Comparison of ENCODE assay signal across 27 cellular contexts in genomic region chr6:13703496-13703895, GRCh38. TPM values are rescaled to one million over a fixed set of nuclear protein-coding genes. Genes with fewer than 3 reads are reported as not detected.
DNase-seq lines count a peak whose midpoint lies in the region; ATAC-seq and TF ChIP-seq lines count a peak whose summit lies in the region.
"Had no signal": no experiment of that assay in that cellular context is flagged by ENCODE, and none has a peak within 500 bp of the region (broad histone marks: within the 10 kb centered on the region; RNA-seq: fewer than 3 reads in every experiment).

No MANE protein-coding gene starts in this region.

- H3K9ac ChIP-seq in PC-3 (ENCODE audit: low read length), result no peak overlapping the region

- H3K27ac ChIP-seq in PC-3 (ENCODE audit: low read length), result no peak overlapping the region
- H3K27ac ChIP-seq in esophagus squamous epithelium, result peak overlapping the region in 3 of 4 donors; percentile 13 to 18 (median 17)
- H3K27ac ChIP-seq in osteoblast (ENCODE audit: low read depth, low read length), result no peak overlapping the region
- H3K27ac ChIP-seq in gastroesophageal sphincter, result no peak overlapping the region
- H3K27ac ChIP-seq: breast epithelium, heart left ventricle, lower lobe of right lung, thoracic aorta had no signal

- H2AFZ ChIP-seq in PC-3 (ENCODE audit: low read length), result no peak overlapping the region
- no peak overlapping the region for H2AFZ ChIP-seq in osteoblast (ENCODE audit: low read length)

- H3K4me2 ChIP-seq in PC-3 (ENCODE audit: low read length) (no peak overlapping the region), osteoblast (ENCODE audit: insufficient read depth, low read length) (no peak overlapping the region)

- TF ChIP-seq CTCF in PC-3 (conservative IDR thresholded peaks at IDR 0.05; ENCODE audit: low read depth, low read length), result no peak
- TF ChIP-seq CTCF in esophagus squamous epithelium (IDR thresholded peaks at IDR 0.05), result no peak
- TF ChIP-seq CTCF in osteoblast (IDR thresholded peaks at IDR 0.05; ENCODE audit: extremely low read depth, low read depth, low read length), result no peak
- no peak for TF ChIP-seq CTCF in gastroesophageal sphincter (IDR thresholded peaks at IDR 0.05)

- H3K4me1 ChIP-seq in PC-3 (ENCODE audit: insufficient read depth, low read length), result peaks cover 9% of the 10 kb centered on the region
- H3K4me1 ChIP-seq in esophagus squamous epithelium, result peaks cover 7 to 91% (median 39%) of the 10 kb centered on the region in 3 donors
- peaks cover 6% of the 10 kb centered on the region for H3K4me1 ChIP-seq in osteoblast (ENCODE audit: insufficient read depth, low read length)
- H3K4me1 ChIP-seq in gastroesophageal sphincter, result peaks cover 3 to 68% (median 7%) of the 10 kb centered on the region in 3 donors

- H3K9me3 ChIP-seq in PC-3 (ENCODE audit: low read length) (no peaks in the 10 kb centered on the region), esophagus squamous epithelium (no peaks in the 10 kb centered on the region), osteoblast (ENCODE audit: low read depth, low read length) (no peaks in the 10 kb centered on the region), gastroesophageal sphincter (no peaks in the 10 kb centered on the region)
- H3K9me3 ChIP-seq: breast epithelium, heart left ventricle, lower lobe of right lung, MG63, thoracic aorta had no signal

- H3K36me3 ChIP-seq in PC-3 (ENCODE audit: low read depth, low read length) (no peaks in the 10 kb centered on the region), esophagus squamous epithelium (peaks cover 0 to 10% (median 0%) of the 10 kb centered on the region in 3 donors), osteoblast (ENCODE audit: insufficient read depth, low read length) (no peaks in the 10 kb centered on the region), gastroesophageal sphincter (no peaks in the 10 kb centered on the region)
- H3K36me3 ChIP-seq: breast epithelium, heart left ventricle, lower lobe of right lung, thoracic aorta had no signal

- no peaks in the 10 kb centered on the region for H3F3A ChIP-seq in PC-3 (ENCODE audit: low read length, unreplicated experiment)

- POLR2A ChIA-PET in PC-3 (lab: Charles Lee; ENCODE audit: unreplicated experiment), result no interaction called here

- H3K4me3 ChIP-seq in PC-3 (ENCODE audit: low read length) (no peak overlapping the region), esophagus squamous epithelium (peak overlapping the region in 1 of 4 donors; percentile 2), osteoblast (ENCODE audit: insufficient read depth, low read length) (no peak overlapping the region), gastroesophageal sphincter (no peak overlapping the region)
- H3K4me3 ChIP-seq: breast epithelium, heart left ventricle, lower lobe of right lung, MG63, thoracic aorta had no signal

- no peak overlapping the region for H3K27ac Mint-ChIP-seq in activated naive CD4-positive, alpha-beta T cell treated with anti-CD3 and anti-CD28 coated beads, Interleukin-2, amount 50 U/mL, for 72 hours
- H3K27ac Mint-ChIP-seq: activated CD4-positive, alpha-beta T cell treated with anti-CD3 and anti-CD28 coated beads, Interleukin-2, amount 10 ng/mL, durations not matched to agents 7 days and 5 days; activated naive CD4-positive, alpha-beta T cell treated with anti-CD3 and anti-CD28 coated beads, Interleukin-2, amount 10 ng/mL, durations not matched to agents 7 days and 5 days had no signal

- TF ChIP-seq POLR2A in esophagus squamous epithelium (IDR thresholded peaks at IDR 0.05) (no peak), gastroesophageal sphincter (IDR thresholded peaks at IDR 0.05) (no peak)

- peak; percentile 46 to 73 for ATAC-seq in activated naive CD4-positive, alpha-beta T cell treated with anti-CD3 and anti-CD28 coated beads, Interleukin-2, amount 50 U/mL, for 72 hours
- ATAC-seq in PC-3 (peak; percentile 40), gastroesophageal sphincter (no peak)
- ATAC-seq: HCT116 had no signal

- peaks cover 100% of the 10 kb centered on the region for H3K79me2 ChIP-seq in PC-3 (ENCODE audit: low read length)
- H3K79me2 ChIP-seq in osteoblast (ENCODE audit: insufficient read depth, low read length), result peaks cover 99% of the 10 kb centered on the region

- no peak for DNase-seq in activated naive CD4-positive, alpha-beta T cell treated with anti-CD3 and anti-CD28 coated beads, Interleukin-2, amount 50 U/mL, for 72 hours (ENCODE audit: low spot score in 2 of 2)
- no peak for DNase-seq in activated naive CD4-positive, alpha-beta T cell treated with anti-CD3 and anti-CD28 coated beads, Interleukin-2, amount 50 U/mL, for 16 hours
- DNase-seq in PC-3 (no peak), esophagus squamous epithelium (lab: John Stamatoyannopoulos, UW) (no peak), osteoblast (ENCODE audit: insufficient read length, low spot score, missing footprints) (no peak), medulla oblongata (ENCODE audit: extremely low spot score) (no peak), AG20443 (ENCODE audit: low spot score) (no peak)
- DNase-seq: activated CD4-positive, alpha-beta T cell treated with anti-CD3 and anti-CD28 coated beads, Interleukin-2, amount 10 ng/mL, durations not matched to agents 7 days and 5 days; activated naive CD4-positive, alpha-beta T cell treated with anti-CD3 and anti-CD28 coated beads, Interleukin-2, amount 10 ng/mL, durations not matched to agents 7 days and 5 days; activated T-cell treated with anti-CD3 and anti-CD28 coated beads, Interleukin-2, amount 50 U/mL, for 48 hours; amygdala; DMS53; GDM1; heart left ventricle; kidney glomerular epithelial cell; lower lobe of right lung; MG63; NCI-H1436; NCI-H345; NCI-H774; posterior cingulate gyrus; Right ventricle myocardium superior; stimulated activated naive CD4-positive, alpha-beta T cell had no signal

- CTCF ChIA-PET in PC-3 (lab: Charles Lee), result no interaction called here

- intact Hi-C loops in PC-3 (cut with micrococcal nuclease), result no loop called here
- intact Hi-C loops in esophagus squamous epithelium (cut with DNase I), result loop anchor here (10.0 kb wide), 1 partner anchor 79 kb away; no protein-coding TSS in a partner anchor

- peaks cover 28% of the 10 kb centered on the region for H4K20me1 ChIP-seq in PC-3 (ENCODE audit: low read length)
- H4K20me1 ChIP-seq in osteoblast (ENCODE audit: insufficient read depth, low read length), result peaks cover 39% of the 10 kb centered on the region

- H3K27me3 ChIP-seq in PC-3 (ENCODE audit: low read length) (no peaks in the 10 kb centered on the region), esophagus squamous epithelium (no peaks in the 10 kb centered on the region), osteoblast (ENCODE audit: insufficient read depth, low read length) (no peaks in the 10 kb centered on the region), gastroesophageal sphincter (no peaks in the 10 kb centered on the region)
- H3K27me3 ChIP-seq: breast epithelium, heart left ventricle, MG63 had no signal

- no peak for TF ChIP-seq EP300 in gastroesophageal sphincter (IDR thresholded peaks at IDR 0.05)

- H3K36me3 Mint-ChIP-seq in activated naive CD4-positive, alpha-beta T cell treated with anti-CD3 and anti-CD28 coated beads, Interleukin-2, amount 50 U/mL, for 72 hours, result peaks cover 1 to 6% of the 10 kb centered on the region in 2 donors

- no peaks in the 10 kb centered on the region for H3K9me2 ChIP-seq in PC-3 (replicated peaks; ENCODE audit: low read length)

- no peaks in the 10 kb centered on the region for H3K9me3 Mint-ChIP-seq in activated naive CD4-positive, alpha-beta T cell treated with anti-CD3 and anti-CD28 coated beads, Interleukin-2, amount 50 U/mL, for 72 hours
- H3K9me3 Mint-ChIP-seq: activated CD4-positive, alpha-beta T cell treated with anti-CD3 and anti-CD28 coated beads, Interleukin-2, amount 10 ng/mL, durations not matched to agents 7 days and 5 days; activated naive CD4-positive, alpha-beta T cell treated with anti-CD3 and anti-CD28 coated beads, Interleukin-2, amount 10 ng/mL, durations not matched to agents 7 days and 5 days had no signal

- BruUV-seq in PC-3 (replicated peaks; lab: Mats Ljungman, UMichigan), result no TSS peak

RNA-seq across cellular contexts. Expression of gene RANBP9, which starts 8.1 kb away (rescaled TPM):
- total RNA-seq in activated naive CD4-positive, alpha-beta T cell treated with anti-CD3 and anti-CD28 coated beads, Interleukin-2, amount 50 U/mL, for 72 hours, result 10 to 100 TPM; 52.9 to 75.5 TPM
- total RNA-seq in PC-3 (2014; rRNA removed) (25.8 and 27.9 TPM in 2 replicates), esophagus squamous epithelium (10 to 100 TPM; 32.9 to 69.6 (median 63.3) TPM), osteoblast (53.9 and 55.1 TPM in 2 replicates), gastroesophageal sphincter (10 to 100 TPM; 39.1 to 59.9 (median 52.1) TPM)

Comparison
In these comparisons a context has a peak if more than half of its experiments do, and no peak if none do; other contexts are left out.
1. H3K27ac ChIP-seq: peak in esophagus squamous epithelium (3 of 4); none in PC-3 (single experiment), osteoblast (single experiment) and gastroesophageal sphincter (0 of 4).